ENCODE assay signal across 1 cellular context in genomic region chr20:22599258-22599657, GRCh38.
TF ChIP-seq lines count a peak whose summit lies in the region.

No MANE protein-coding gene starts in this region.

TF ChIP-seq in HEK293, 187 proteins besides CTCF, POLR2A, EP300 and RAD21 (continued from another document):
- TF ChIP-seq ZBTB11 (tag by site-specific recombination; conservative IDR thresholded peaks at IDR 0.05; ENCODE audit: low read depth) (peak; percentile 74), ZNF654 (tag by site-specific recombination; IDR thresholded peaks at IDR 0.05; ENCODE audit: low read depth) (peak; percentile 31), ZNF433 (tag by site-specific recombination; IDR thresholded peaks at IDR 0.05; ENCODE audit: low read depth) (peak; percentile 66), ZNF555 (tag by site-specific recombination; conservative IDR thresholded peaks at IDR 0.05) (peak; percentile 75), GLI2 (tag by site-specific recombination; IDR thresholded peaks at IDR 0.05; ENCODE audit: borderline replicate concordance, low read depth) (peak; percentile 24; the same call in 1 of the 2 replicates), ZNF426 (tag by site-specific recombination; IDR thresholded peaks at IDR 0.05) (peak; percentile 69), ZNF558 (tag by site-specific recombination; IDR thresholded peaks at IDR 0.05) (0 out of 2 replicates have a peak, but pooled peaks have one; percentile 47), SP3 (tag by site-specific recombination; IDR thresholded peaks at IDR 0.05) (0 out of 2 replicates have a peak, but pooled peaks have one; percentile 12)
